In the genomic region with DNA sequence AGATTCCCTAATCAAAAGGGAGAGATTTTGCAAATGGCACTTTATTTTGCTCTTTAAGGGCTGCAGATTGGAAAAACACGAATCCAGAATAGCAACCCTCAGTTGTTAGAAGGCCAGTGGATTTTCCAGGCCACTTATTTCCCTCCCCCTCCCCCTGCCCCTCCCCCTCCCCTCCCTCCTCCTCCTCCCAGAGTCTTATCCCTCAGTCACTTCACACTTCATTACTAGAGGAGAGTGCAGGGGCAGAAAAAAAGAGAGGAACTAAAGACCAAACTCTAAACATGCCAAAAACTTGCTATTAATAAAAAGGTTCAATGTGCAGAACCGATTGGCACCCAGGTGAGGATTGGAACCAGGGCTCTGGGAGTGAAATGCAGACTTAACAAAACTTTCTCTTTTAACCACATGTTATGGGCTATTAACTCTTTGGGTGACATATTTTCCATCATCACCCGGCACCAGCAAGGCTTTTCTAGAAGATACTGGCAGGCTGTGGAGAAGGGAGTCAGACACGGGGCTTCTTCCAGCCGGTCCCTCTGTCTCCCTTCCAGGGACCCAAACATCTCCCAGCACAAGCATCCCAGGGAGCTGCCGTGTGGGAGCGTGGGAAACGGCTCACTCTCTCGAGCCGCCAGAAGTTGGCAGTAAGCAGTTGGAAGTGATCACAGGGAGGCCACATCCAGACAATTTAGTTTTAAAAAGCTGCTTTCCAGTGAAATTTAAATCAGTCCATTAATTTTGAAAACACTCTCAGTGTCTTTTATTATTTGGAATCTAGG, we compare ENCODE assay signal across 1 cellular context.
TF ChIP-seq lines count a peak whose summit lies in the region.

No MANE protein-coding gene starts in this region.

TF ChIP-seq in GM12878, 131 proteins besides CTCF, POLR2A, EP300 and RAD21:
- TF ChIP-seq CHD4 (IDR thresholded peaks at IDR 0.05), result no peak
- TF ChIP-seq, protein P1, sequence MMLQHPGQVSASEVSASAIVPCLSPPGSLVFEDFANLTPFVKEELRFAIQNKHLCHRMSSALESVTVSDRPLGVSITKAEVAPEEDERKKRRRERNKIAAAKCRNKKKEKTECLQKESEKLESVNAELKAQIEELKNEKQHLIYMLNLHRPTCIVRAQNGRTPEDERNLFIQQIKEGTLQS (IDR thresholded peaks at IDR 0.05; ENCODE audit: borderline replicate concordance, extremely low read depth, low read depth, low read length), result no peak
- TF ChIP-seq RFX5 (IDR thresholded peaks at IDR 0.05; ENCODE audit: low read depth, low read length), result no peak
- TF ChIP-seq, protein P2, sequence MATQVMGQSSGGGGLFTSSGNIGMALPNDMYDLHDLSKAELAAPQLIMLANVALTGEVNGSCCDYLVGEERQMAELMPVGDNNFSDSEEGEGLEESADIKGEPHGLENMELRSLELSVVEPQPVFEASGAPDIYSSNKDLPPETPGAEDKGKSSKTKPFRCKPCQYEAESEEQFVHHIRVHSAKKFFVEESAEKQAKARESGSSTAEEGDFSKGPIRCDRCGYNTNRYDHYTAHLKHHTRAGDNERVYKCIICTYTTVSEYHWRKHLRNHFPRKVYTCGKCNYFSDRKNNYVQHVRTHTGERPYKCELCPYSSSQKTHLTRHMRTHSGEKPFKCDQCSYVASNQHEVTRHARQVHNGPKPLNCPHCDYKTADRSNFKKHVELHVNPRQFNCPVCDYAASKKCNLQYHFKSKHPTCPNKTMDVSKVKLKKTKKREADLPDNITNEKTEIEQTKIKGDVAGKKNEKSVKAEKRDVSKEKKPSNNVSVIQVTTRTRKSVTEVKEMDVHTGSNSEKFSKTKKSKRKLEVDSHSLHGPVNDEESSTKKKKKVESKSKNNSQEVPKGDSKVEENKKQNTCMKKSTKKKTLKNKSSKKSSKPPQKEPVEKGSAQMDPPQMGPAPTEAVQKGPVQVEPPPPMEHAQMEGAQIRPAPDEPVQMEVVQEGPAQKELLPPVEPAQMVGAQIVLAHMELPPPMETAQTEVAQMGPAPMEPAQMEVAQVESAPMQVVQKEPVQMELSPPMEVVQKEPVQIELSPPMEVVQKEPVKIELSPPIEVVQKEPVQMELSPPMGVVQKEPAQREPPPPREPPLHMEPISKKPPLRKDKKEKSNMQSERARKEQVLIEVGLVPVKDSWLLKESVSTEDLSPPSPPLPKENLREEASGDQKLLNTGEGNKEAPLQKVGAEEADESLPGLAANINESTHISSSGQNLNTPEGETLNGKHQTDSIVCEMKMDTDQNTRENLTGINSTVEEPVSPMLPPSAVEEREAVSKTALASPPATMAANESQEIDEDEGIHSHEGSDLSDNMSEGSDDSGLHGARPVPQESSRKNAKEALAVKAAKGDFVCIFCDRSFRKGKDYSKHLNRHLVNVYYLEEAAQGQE (IDR thresholded peaks at IDR 0.05; ENCODE audit: low read depth, low read length), result no peak
- TF ChIP-seq GATAD2B (conservative IDR thresholded peaks at IDR 0.05; ENCODE audit: low read depth), result no peak
- TF ChIP-seq NRF1 (conservative IDR thresholded peaks at IDR 0.05; ENCODE audit: low read depth, low read length), result no peak
- TF ChIP-seq STAT3 (IDR thresholded peaks at IDR 0.05; ENCODE audit: low read depth, low read length), result no peak
- no peak for TF ChIP-seq ZNF384 (IDR thresholded peaks at IDR 0.05; ENCODE audit: borderline replicate concordance, low read depth, low read length)
- TF ChIP-seq, protein P3, sequence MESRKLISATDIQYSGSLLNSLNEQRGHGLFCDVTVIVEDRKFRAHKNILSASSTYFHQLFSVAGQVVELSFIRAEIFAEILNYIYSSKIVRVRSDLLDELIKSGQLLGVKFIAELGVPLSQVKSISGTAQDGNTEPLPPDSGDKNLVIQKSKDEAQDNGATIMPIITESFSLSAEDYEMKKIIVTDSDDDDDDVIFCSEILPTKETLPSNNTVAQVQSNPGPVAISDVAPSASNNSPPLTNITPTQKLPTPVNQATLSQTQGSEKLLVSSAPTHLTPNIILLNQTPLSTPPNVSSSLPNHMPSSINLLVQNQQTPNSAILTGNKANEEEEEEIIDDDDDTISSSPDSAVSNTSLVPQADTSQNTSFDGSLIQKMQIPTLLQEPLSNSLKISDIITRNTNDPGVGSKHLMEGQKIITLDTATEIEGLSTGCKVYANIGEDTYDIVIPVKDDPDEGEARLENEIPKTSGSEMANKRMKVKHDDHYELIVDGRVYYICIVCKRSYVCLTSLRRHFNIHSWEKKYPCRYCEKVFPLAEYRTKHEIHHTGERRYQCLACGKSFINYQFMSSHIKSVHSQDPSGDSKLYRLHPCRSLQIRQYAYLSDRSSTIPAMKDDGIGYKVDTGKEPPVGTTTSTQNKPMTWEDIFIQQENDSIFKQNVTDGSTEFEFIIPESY (IDR thresholded peaks at IDR 0.05), result no peak
- TF ChIP-seq, protein P4, sequence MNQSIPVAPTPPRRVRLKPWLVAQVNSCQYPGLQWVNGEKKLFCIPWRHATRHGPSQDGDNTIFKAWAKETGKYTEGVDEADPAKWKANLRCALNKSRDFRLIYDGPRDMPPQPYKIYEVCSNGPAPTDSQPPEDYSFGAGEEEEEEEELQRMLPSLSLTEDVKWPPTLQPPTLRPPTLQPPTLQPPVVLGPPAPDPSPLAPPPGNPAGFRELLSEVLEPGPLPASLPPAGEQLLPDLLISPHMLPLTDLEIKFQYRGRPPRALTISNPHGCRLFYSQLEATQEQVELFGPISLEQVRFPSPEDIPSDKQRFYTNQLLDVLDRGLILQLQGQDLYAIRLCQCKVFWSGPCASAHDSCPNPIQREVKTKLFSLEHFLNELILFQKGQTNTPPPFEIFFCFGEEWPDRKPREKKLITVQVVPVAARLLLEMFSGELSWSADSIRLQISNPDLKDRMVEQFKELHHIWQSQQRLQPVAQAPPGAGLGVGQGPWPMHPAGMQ (IDR thresholded peaks at IDR 0.05; ENCODE audit: borderline replicate concordance), result no peak
